In genomic region chr20:33798444-33798843, GRCh38 we compare ENCODE assay signal across 1 cellular context.
TF ChIP-seq lines count a peak whose summit lies in the region.

No MANE protein-coding gene starts in this region.

TF ChIP-seq in HepG2, 621 proteins besides CTCF, POLR2A, EP300 and RAD21:
- TF ChIP-seq ELF4 (CRISPR knock-in tag; IDR thresholded peaks at IDR 0.05; ENCODE audit: borderline replicate concordance), result no peak
- no peak for TF ChIP-seq ZNF292 (CRISPR knock-in tag; IDR thresholded peaks at IDR 0.05; ENCODE audit: borderline replicate concordance, low read depth)
- no peak for TF ChIP-seq GTF2F1 (IDR thresholded peaks at IDR 0.05; ENCODE audit: low read length)
- no peak for TF ChIP-seq ZNF260 (CRISPR knock-in tag; IDR thresholded peaks at IDR 0.05; ENCODE audit: borderline replicate concordance, low read depth)
- TF ChIP-seq SALL1 (CRISPR knock-in tag; IDR thresholded peaks at IDR 0.05), result 0 out of 2 replicates have a peak, but pooled peaks have one; percentile 19
- TF ChIP-seq ZNF704 (CRISPR knock-in tag; IDR thresholded peaks at IDR 0.05; ENCODE audit: borderline replicate concordance), result no peak
- TF ChIP-seq ZNF687 (CRISPR knock-in tag; IDR thresholded peaks at IDR 0.05), result peak; percentile 23; the same call in 1 of the 2 replicates
- no peak for TF ChIP-seq RXRB (CRISPR knock-in tag; IDR thresholded peaks at IDR 0.05; ENCODE audit: borderline replicate concordance)
- no peak for TF ChIP-seq ZNF407 (CRISPR knock-in tag; IDR thresholded peaks at IDR 0.05; ENCODE audit: not compliant biosample characterization)
- no peak for TF ChIP-seq ZNF326 (CRISPR knock-in tag; IDR thresholded peaks at IDR 0.05; ENCODE audit: borderline replicate concordance)
- TF ChIP-seq, protein P1, sequence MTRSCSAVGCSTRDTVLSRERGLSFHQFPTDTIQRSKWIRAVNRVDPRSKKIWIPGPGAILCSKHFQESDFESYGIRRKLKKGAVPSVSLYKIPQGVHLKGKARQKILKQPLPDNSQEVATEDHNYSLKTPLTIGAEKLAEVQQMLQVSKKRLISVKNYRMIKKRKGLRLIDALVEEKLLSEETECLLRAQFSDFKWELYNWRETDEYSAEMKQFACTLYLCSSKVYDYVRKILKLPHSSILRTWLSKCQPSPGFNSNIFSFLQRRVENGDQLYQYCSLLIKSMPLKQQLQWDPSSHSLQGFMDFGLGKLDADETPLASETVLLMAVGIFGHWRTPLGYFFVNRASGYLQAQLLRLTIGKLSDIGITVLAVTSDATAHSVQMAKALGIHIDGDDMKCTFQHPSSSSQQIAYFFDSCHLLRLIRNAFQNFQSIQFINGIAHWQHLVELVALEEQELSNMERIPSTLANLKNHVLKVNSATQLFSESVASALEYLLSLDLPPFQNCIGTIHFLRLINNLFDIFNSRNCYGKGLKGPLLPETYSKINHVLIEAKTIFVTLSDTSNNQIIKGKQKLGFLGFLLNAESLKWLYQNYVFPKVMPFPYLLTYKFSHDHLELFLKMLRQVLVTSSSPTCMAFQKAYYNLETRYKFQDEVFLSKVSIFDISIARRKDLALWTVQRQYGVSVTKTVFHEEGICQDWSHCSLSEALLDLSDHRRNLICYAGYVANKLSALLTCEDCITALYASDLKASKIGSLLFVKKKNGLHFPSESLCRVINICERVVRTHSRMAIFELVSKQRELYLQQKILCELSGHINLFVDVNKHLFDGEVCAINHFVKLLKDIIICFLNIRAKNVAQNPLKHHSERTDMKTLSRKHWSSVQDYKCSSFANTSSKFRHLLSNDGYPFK (CRISPR knock-in tag; IDR thresholded peaks at IDR 0.05; ENCODE audit: borderline replicate concordance), result no peak
- no peak for TF ChIP-seq SKI (IDR thresholded peaks at IDR 0.05; ENCODE audit: partially characterized antibody)
- TF ChIP-seq, protein P2, sequence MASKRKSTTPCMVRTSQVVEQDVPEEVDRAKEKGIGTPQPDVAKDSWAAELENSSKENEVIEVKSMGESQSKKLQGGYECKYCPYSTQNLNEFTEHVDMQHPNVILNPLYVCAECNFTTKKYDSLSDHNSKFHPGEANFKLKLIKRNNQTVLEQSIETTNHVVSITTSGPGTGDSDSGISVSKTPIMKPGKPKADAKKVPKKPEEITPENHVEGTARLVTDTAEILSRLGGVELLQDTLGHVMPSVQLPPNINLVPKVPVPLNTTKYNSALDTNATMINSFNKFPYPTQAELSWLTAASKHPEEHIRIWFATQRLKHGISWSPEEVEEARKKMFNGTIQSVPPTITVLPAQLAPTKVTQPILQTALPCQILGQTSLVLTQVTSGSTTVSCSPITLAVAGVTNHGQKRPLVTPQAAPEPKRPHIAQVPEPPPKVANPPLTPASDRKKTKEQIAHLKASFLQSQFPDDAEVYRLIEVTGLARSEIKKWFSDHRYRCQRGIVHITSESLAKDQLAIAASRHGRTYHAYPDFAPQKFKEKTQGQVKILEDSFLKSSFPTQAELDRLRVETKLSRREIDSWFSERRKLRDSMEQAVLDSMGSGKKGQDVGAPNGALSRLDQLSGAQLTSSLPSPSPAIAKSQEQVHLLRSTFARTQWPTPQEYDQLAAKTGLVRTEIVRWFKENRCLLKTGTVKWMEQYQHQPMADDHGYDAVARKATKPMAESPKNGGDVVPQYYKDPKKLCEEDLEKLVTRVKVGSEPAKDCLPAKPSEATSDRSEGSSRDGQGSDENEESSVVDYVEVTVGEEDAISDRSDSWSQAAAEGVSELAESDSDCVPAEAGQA (IDR thresholded peaks at IDR 0.05; ENCODE audit: low read depth), result no peak
- TF ChIP-seq, protein P2 (CRISPR knock-in tag; IDR thresholded peaks at IDR 0.05; ENCODE audit: borderline replicate concordance), result no peak
- no peak for TF ChIP-seq ZNF605 (CRISPR knock-in tag; IDR thresholded peaks at IDR 0.05)
- TF ChIP-seq ZNF230 (CRISPR knock-in tag; IDR thresholded peaks at IDR 0.05), result no peak
- TF ChIP-seq, protein P3, sequence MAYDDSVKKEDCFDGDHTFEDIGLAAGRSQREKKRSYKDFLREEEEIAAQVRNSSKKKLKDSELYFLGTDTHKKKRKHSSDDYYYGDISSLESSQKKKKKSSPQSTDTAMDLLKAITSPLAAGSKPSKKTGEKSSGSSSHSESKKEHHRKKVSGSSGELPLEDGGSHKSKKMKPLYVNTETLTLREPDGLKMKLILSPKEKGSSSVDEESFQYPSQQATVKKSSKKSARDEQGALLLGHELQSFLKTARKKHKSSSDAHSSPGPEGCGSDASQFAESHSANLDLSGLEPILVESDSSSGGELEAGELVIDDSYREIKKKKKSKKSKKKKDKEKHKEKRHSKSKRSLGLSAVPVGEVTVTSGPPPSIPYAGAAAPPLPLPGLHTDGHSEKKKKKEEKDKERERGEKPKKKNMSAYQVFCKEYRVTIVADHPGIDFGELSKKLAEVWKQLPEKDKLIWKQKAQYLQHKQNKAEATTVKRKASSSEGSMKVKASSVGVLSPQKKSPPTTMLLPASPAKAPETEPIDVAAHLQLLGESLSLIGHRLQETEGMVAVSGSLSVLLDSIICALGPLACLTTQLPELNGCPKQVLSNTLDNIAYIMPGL (CRISPR knock-in tag; IDR thresholded peaks at IDR 0.05; ENCODE audit: borderline replicate concordance in 1 of 2, low read depth in 1 of 2), result no peak
- no peak for TF ChIP-seq ZNF878 (CRISPR knock-in tag; IDR thresholded peaks at IDR 0.05)
- TF ChIP-seq NFE2L2 (IDR thresholded peaks at IDR 0.05; ENCODE audit: low read length), result no peak
- TF ChIP-seq TEAD3 (CRISPR knock-in tag; optimal IDR thresholded peaks at IDR 0.05; ENCODE audit: borderline replicate concordance), result no peak
- TF ChIP-seq ZBTB8A (CRISPR knock-in tag; IDR thresholded peaks at IDR 0.05; ENCODE audit: borderline replicate concordance, low read depth), result no peak
- no peak for TF ChIP-seq FOXA3 (CRISPR knock-in tag; IDR thresholded peaks at IDR 0.05)
- no peak for TF ChIP-seq KDM5A (IDR thresholded peaks at IDR 0.05; ENCODE audit: borderline replicate concordance, low read length)
- TF ChIP-seq HNF4A (CRISPR knock-in tag; IDR thresholded peaks at IDR 0.05), result 0 out of 2 replicates have a peak, but pooled peaks have one; percentile 25
